Comparison of ENCODE assay signal across 25 cellular contexts in genomic region chr15:69524850-69525249, GRCh38.
DNase-seq lines count a peak whose midpoint lies in the region; ATAC-seq and TF ChIP-seq lines count a peak whose summit lies in the region.
"Had no signal": no experiment of that assay in that cellular context is flagged by ENCODE, and none has a peak within 500 bp of the region (broad histone marks: within the 10 kb centered on the region; RNA-seq: fewer than 3 reads in every experiment).

No MANE protein-coding gene starts in this region.

- H3K27ac Mint-ChIP-seq in brain, result peak overlapping the region; percentile 74 to 90 (median 77)
- H3K27ac Mint-ChIP-seq: activated CD4-positive, alpha-beta memory T cell treated with anti-CD3 and anti-CD28 coated beads, Interleukin-2, amount 10 ng/mL, durations not matched to agents 7 days and 5 days; IgD-negative memory B cell had no signal

- H3K27ac ChIP-seq in coronary artery, result peak overlapping the region in 1 of 2 donors; percentile 22
- H3K27ac ChIP-seq: C4-2B, psoas muscle, upper lobe of left lung had no signal

- peak overlapping the region in 4 of 5 experiments; percentile 1 to 40 (median 7) for H3K4me3 Mint-ChIP-seq in brain
- H3K4me3 Mint-ChIP-seq: activated CD4-positive, alpha-beta memory T cell treated with anti-CD3 and anti-CD28 coated beads, Interleukin-2, amount 10 ng/mL, durations not matched to agents 7 days and 5 days; activated T-helper 17 cell treated with anti-CD3 and anti-CD28 coated beads, Interleukin-2, amount 50 U/mL, for 72 hours; H9; IgD-negative memory B cell had no signal

- intact Hi-C loops in left cardiac atrium (cut with DNase I), result loop anchor here in 1 of 2 donors (5.0 kb wide), 1 partner anchor 962 kb away; no protein-coding TSS in a partner anchor
- intact Hi-C loops in mucosa of descending colon (cut with DNase I, micrococcal nuclease), result no loop called here

- peaks cover 8% of the 10 kb centered on the region for H3K27me3 Mint-ChIP-seq in brain

- TF ChIP-seq CTCF in brain (conservative IDR thresholded peaks at IDR 0.05), result no peak
- no peak for TF ChIP-seq CTCF in mucosa of descending colon (IDR thresholded peaks at IDR 0.05)
- no peak for TF ChIP-seq CTCF in coronary artery (IDR thresholded peaks at IDR 0.05)

- no peak overlapping the region for H3K4me3 ChIP-seq in mucosa of descending colon
- H3K4me3 ChIP-seq in coronary artery, result no peak overlapping the region
- H3K4me3 ChIP-seq: psoas muscle, smooth muscle cell, upper lobe of left lung had no signal

- peaks cover 0 to 10% (median 0%) of the 10 kb centered on the region in 5 experiments for H3K9me3 Mint-ChIP-seq in brain
- H3K9me3 Mint-ChIP-seq: activated CD4-positive, alpha-beta memory T cell treated with anti-CD3 and anti-CD28 coated beads, Interleukin-2, amount 10 ng/mL, durations not matched to agents 7 days and 5 days; activated naive CD4-positive, alpha-beta T cell treated with anti-CD3 and anti-CD28 coated beads, Interleukin-2, amount 50 U/mL, for 72 hours; activated T-helper 17 cell treated with anti-CD3 and anti-CD28 coated beads, Interleukin-2, amount 50 U/mL, for 72 hours had no signal

- H3K9me3 ChIP-seq in mucosa of descending colon, result no peaks in the 10 kb centered on the region
- H3K9me3 ChIP-seq: psoas muscle, upper lobe of left lung had no signal

- ATAC-seq in left cardiac atrium (peak; percentile 31 to 58), mucosa of descending colon (peak; percentile 53), HG03159 (IDR thresholded peaks at IDR 0.05; ENCODE audit: unreplicated experiment) (no peak)
- ATAC-seq: activated naive CD4-positive, alpha-beta T cell treated with anti-CD3 and anti-CD28 coated beads, Interleukin-2, amount 50 U/mL, for 72 hours; activated T-helper 17 cell treated with anti-CD3 and anti-CD28 coated beads, Interleukin-2, amount 50 U/mL, for 72 hours; psoas muscle had no signal

- DNase-seq in left cardiac atrium (peak; percentile 34), mucosa of descending colon (peak in 2 of 3 donors; percentile 39 to 44), superior temporal gyrus (ENCODE audit: extremely low spot score) (peak; percentile 57), coronary artery (ENCODE audit: low spot score) (no peak)
- no peak for DNase-seq in activated CD4-positive, alpha-beta T cell treated with anti-CD3 and anti-CD28 coated beads for 4 hours
- DNase-seq: activated CD4-positive, alpha-beta memory T cell treated with anti-CD3 and anti-CD28 coated beads, Interleukin-2, amount 10 ng/mL, durations not matched to agents 7 days and 5 days; activated CD4-positive, CD25-positive, alpha-beta regulatory T cell treated with anti-CD3 and anti-CD28 coated beads, Interleukin-2, amount 50 U/mL, for 72 hours; activated CD8-positive, alpha-beta memory T cell treated with anti-CD3 and anti-CD28 coated beads, Interleukin-2, amount 50 U/mL, for 48 hours; central memory CD4-positive, alpha-beta T cell; DMS79 treated with DMSO at 0.1 percent for 48 hours; GF-D8; H9; NCI-H1048; NCI-H187; NCI-H2171 treated with DMSO at 0.1 percent for 48 hours; psoas muscle; stimulated activated CD4-positive, alpha-beta T cell treated with anti-CD3 and anti-CD28 coated beads, Interleukin-1b, Interleukin-23, amount 100 ng/mL, for 48 hours; upper lobe of left lung had no signal

- H3K36me3 Mint-ChIP-seq in brain, result no peaks in the 10 kb centered on the region
- H3K36me3 Mint-ChIP-seq: activated naive CD4-positive, alpha-beta T cell treated with anti-CD3 and anti-CD28 coated beads, Interleukin-2, amount 50 U/mL, for 72 hours had no signal

- H3K4me1 Mint-ChIP-seq in brain, result peaks cover 65% of the 10 kb centered on the region
- H3K4me1 Mint-ChIP-seq: activated CD4-positive, alpha-beta memory T cell treated with anti-CD3 and anti-CD28 coated beads, Interleukin-2, amount 10 ng/mL, durations not matched to agents 7 days and 5 days; IgD-negative memory B cell had no signal

- peaks cover 17% of the 10 kb centered on the region for H3K4me1 ChIP-seq in mucosa of descending colon (ENCODE audit: low read depth)
- H3K4me1 ChIP-seq: psoas muscle, upper lobe of left lung had no signal

- no peaks in the 10 kb centered on the region for H3K36me3 ChIP-seq in mucosa of descending colon (ENCODE audit: low read depth)
- H3K36me3 ChIP-seq: upper lobe of left lung had no signal

Comparison
In these comparisons a context has a peak if more than half of its experiments do, and no peak if none do; other contexts are left out.
1. DNase-seq: peak in left cardiac atrium (single experiment), mucosa of descending colon (2 of 3) and superior temporal gyrus (single experiment); none in coronary artery (single experiment) and activated CD4-positive, alpha-beta T cell treated with anti-CD3 and anti-CD28 coated beads for 4 hours (0 of 2).